ENCODE assay signal across 11 cellular contexts in genomic region chr13:50106559-50106958, GRCh38.
A peak's percentile ranks its signal among the peaks of the same experiment; 100 is the strongest.
DNase-seq lines count a peak whose midpoint lies in the region; ATAC-seq, FAIRE-seq and TF ChIP-seq lines count a peak whose summit lies in the region.
"Had no signal": no experiment of that assay in that cellular context is flagged by ENCODE, and none has a peak within 500 bp of the region (broad histone marks: within the 10 kb centered on the region; RNA-seq: fewer than 3 reads in every experiment).

No MANE protein-coding gene starts in this region.

- POLR2A ChIA-PET in CD4-positive, alpha-beta memory T cell (lab: Charles Lee; ENCODE audit: partially characterized antibody): interaction anchor here (0.8 to 5.1 kb wide), 6 partner anchors 13 to 109 kb away, joined by 3 to 79 read pairs (median 8); partner anchors contain the start of gene TRIM13

- DNase-seq in CD4-positive, alpha-beta memory T cell: no peak
- DNase-seq in GM19239 (ENCODE audit: insufficient read length, low spot score) (no peak), cortex of kidney (lab: John Stamatoyannopoulos, UW) (no peak), heart right ventricle (no peak), ureter (ENCODE audit: low spot score) (no peak), caudate nucleus (lab: John Stamatoyannopoulos, UW) (no peak)

- 86 to 94% methylated on average over 1 of the region's 1 CpG for WGBS in heart right ventricle, 2 donors

- ATAC-seq in HG03175 (IDR thresholded peaks at IDR 0.05; ENCODE audit: unreplicated experiment): peak; percentile 90
- peak; percentile 84 for ATAC-seq in activated T-helper 17 cell treated with anti-CD3 and anti-CD28 coated beads, Interleukin-2, amount 50 U/mL, for 72 hours (replicated peaks)
- no peak for ATAC-seq in heart right ventricle

- H3K4me1 Mint-ChIP-seq in CD4-positive, alpha-beta memory T cell: peaks cover 35 to 66% (median 48%) of the 10 kb centered on the region in 4 donors
- peaks cover 11% of the 10 kb centered on the region for H3K4me1 Mint-ChIP-seq in activated T-helper 17 cell treated with anti-CD3 and anti-CD28 coated beads, Interleukin-2, amount 50 U/mL, for 72 hours

- peak overlapping the region; percentile 36 to 93 (median 86) for H3K27ac Mint-ChIP-seq in CD4-positive, alpha-beta memory T cell
- peak overlapping the region; percentile 74 for H3K27ac Mint-ChIP-seq in activated T-helper 17 cell treated with anti-CD3 and anti-CD28 coated beads, Interleukin-2, amount 50 U/mL, for 72 hours

- TF ChIP-seq CTCF in heart right ventricle (IDR thresholded peaks at IDR 0.05): no peak

- H3K27me3 Mint-ChIP-seq in CD4-positive, alpha-beta memory T cell: no peaks in the 10 kb centered on the region
- H3K27me3 Mint-ChIP-seq in activated T-helper 17 cell treated with anti-CD3 and anti-CD28 coated beads, Interleukin-2, amount 50 U/mL, for 72 hours: no peaks in the 10 kb centered on the region

- H3K9me3 ChIP-seq in CD4-positive, alpha-beta memory T cell (ENCODE audit: control insufficient read depth in 1 of 2, low read length in 2 of 2): no peaks in the 10 kb centered on the region
- H3K9me3 ChIP-seq in heart right ventricle: no peaks in the 10 kb centered on the region
- H3K9me3 ChIP-seq: SJSA1 had no signal

- H3K4me3 Mint-ChIP-seq in CD4-positive, alpha-beta memory T cell: peak overlapping the region in 7 of 8 donors; percentile 21 to 88 (median 65)
- H3K4me3 Mint-ChIP-seq in activated T-helper 17 cell treated with anti-CD3 and anti-CD28 coated beads, Interleukin-2, amount 50 U/mL, for 72 hours: peak overlapping the region; percentile 67

- peak; percentile 94 for FAIRE-seq in GM19239 (lab: Jason Lieb, UNC)
- FAIRE-seq: bronchial epithelial cell had no signal

- intact Hi-C loops in CD4-positive, alpha-beta memory T cell (cut with micrococcal nuclease): loop anchor here (2.0 kb wide), 2 partner anchors 16 kb away; no protein-coding TSS in a partner anchor
- intact Hi-C loops in heart right ventricle (cut with DNase I): no loop called here

- H3K27ac ChIP-seq in CD4-positive, alpha-beta memory T cell (ENCODE audit: low read depth, low read length): peak overlapping the region; percentile 36
- H3K27ac ChIP-seq in heart right ventricle (peak overlapping the region in 2 of 10 donors; percentile 36 to 64), caudate nucleus (ENCODE audit: low read depth, low read length) (no peak overlapping the region)
- H3K27ac ChIP-seq: SJSA1 had no signal

- no peaks in the 10 kb centered on the region for H3K9me3 Mint-ChIP-seq in CD4-positive, alpha-beta memory T cell
- no peaks in the 10 kb centered on the region for H3K9me3 Mint-ChIP-seq in activated T-helper 17 cell treated with anti-CD3 and anti-CD28 coated beads, Interleukin-2, amount 50 U/mL, for 72 hours

- no peaks in the 10 kb centered on the region for H3K36me3 ChIP-seq in CD4-positive, alpha-beta memory T cell (ENCODE audit: insufficient read depth, low read length)
- peaks cover 0 to 16% (median 0%) of the 10 kb centered on the region in 9 donors for H3K36me3 ChIP-seq in heart right ventricle

- H3K36me3 Mint-ChIP-seq in CD4-positive, alpha-beta memory T cell: peaks cover 0 to 6% of the 10 kb centered on the region in 2 donors
- H3K36me3 Mint-ChIP-seq in activated T-helper 17 cell treated with anti-CD3 and anti-CD28 coated beads, Interleukin-2, amount 50 U/mL, for 72 hours (ENCODE audit: low read depth): peaks cover 23% of the 10 kb centered on the region

- no peaks in the 10 kb centered on the region for H3K27me3 ChIP-seq in CD4-positive, alpha-beta memory T cell (ENCODE audit: insufficient read depth, low read length)
- H3K27me3 ChIP-seq in heart right ventricle: no peaks in the 10 kb centered on the region
- H3K27me3 ChIP-seq: SJSA1 had no signal

- H3K4me1 ChIP-seq in CD4-positive, alpha-beta memory T cell (ENCODE audit: insufficient read depth, low read length): peaks cover 52% of the 10 kb centered on the region
- H3K4me1 ChIP-seq in heart right ventricle: peaks cover 3 to 53% (median 22%) of the 10 kb centered on the region in 9 donors
- H3K4me1 ChIP-seq: SJSA1 had no signal

- no peak overlapping the region for H3K4me3 ChIP-seq in CD4-positive, alpha-beta memory T cell (ENCODE audit: low read length in 2 of 2)
- no peak overlapping the region for H3K4me3 ChIP-seq in heart right ventricle
- H3K4me3 ChIP-seq: SJSA1, smooth muscle cell had no signal

- CTCF ChIA-PET in CD4-positive, alpha-beta memory T cell (lab: Charles Lee; ENCODE audit: partially characterized antibody): interaction anchor here (0.8 to 4.9 kb wide), 5 partner anchors 11 to 109 kb away, joined by 3 to 25 read pairs (median 6); partner anchors contain the start of gene TRIM13

Comparison
In these comparisons a context has a peak if more than half of its experiments do, and no peak if none do; other contexts are left out.
1. ATAC-seq: peak in HG03175 (single experiment) and activated T-helper 17 cell treated with anti-CD3 and anti-CD28 coated beads, Interleukin-2, amount 50 U/mL, for 72 hours (single experiment); none in heart right ventricle (0 of 8).